ENCODE assay signal across 10 cellular contexts in genomic region chr19:18605546-18606280, GRCh38. TPM values are rescaled to one million over a fixed set of nuclear protein-coding genes. Genes with fewer than 3 reads are reported as not detected.
DNase-seq lines count a peak whose midpoint lies in the region; ATAC-seq and TF ChIP-seq lines count a peak whose summit lies in the region.
"Had no signal": no experiment of that assay in that cellular context is flagged by ENCODE, and none has a peak within 500 bp of the region (broad histone marks: within the 10 kb centered on the region; RNA-seq: fewer than 3 reads in every experiment).

No MANE protein-coding gene starts in this region.

- H3K4me2 ChIP-seq in osteoblast (ENCODE audit: insufficient read depth, low read length), result peak overlapping the region; percentile 32

- H3K27ac Mint-ChIP-seq in CD8-positive, alpha-beta memory T cell, result peak overlapping the region in 2 of 8 donors; percentile 71 to 80
- no peak overlapping the region for H3K27ac Mint-ChIP-seq in T-helper 2 cell treated with Interferon-gamma antibody and Interleukin-4, amounts not matched to agents 5 μg/mL and 100 μg/mL, for 36 hours
- H3K27ac Mint-ChIP-seq: dendritic cell treated with granulocyte-macrophage colony-stimulating factor and Interleukin-4, amounts not matched to agents 40 ng/mL and 50 ng/mL, for 4 days had no signal

- DNase-seq in CD8-positive, alpha-beta memory T cell, result no peak
- peak; percentile 66 for DNase-seq in HuH-7.5 (ENCODE audit: low spot score)
- no peak for DNase-seq in dorsolateral prefrontal cortex
- peak; percentile 90 for DNase-seq in osteoblast (ENCODE audit: insufficient read length, low spot score, missing footprints)
- no peak for DNase-seq in T-helper 2 cell treated with Interferon-gamma antibody and Interleukin-4, amounts not matched to agents 5 μg/mL and 100 μg/mL, for 36 hours (ENCODE audit: low spot score)
- no peak for DNase-seq in activated CD4-positive, CD25-positive, alpha-beta regulatory T cell treated with anti-CD3 and anti-CD28 coated beads, Interleukin-2, amount 50 U/mL, for 72 hours
- DNase-seq in T-helper 9 cell, result no peak

- peaks cover 7 to 30% (median 8%) of the 10 kb centered on the region in 3 donors for H3K4me1 Mint-ChIP-seq in CD8-positive, alpha-beta memory T cell
- H3K4me1 Mint-ChIP-seq in T-helper 2 cell treated with Interferon-gamma antibody and Interleukin-4, amounts not matched to agents 5 μg/mL and 100 μg/mL, for 36 hours (ENCODE audit: low read depth), result no peaks in the 10 kb centered on the region

- no peaks in the 10 kb centered on the region for H3K36me3 ChIP-seq in CD8-positive, alpha-beta memory T cell (ENCODE audit: insufficient read depth, low read length)
- H3K36me3 ChIP-seq in osteoblast (ENCODE audit: insufficient read depth, low read length), result no peaks in the 10 kb centered on the region

- H2AFZ ChIP-seq in osteoblast (ENCODE audit: low read length), result no peak overlapping the region

- ATAC-seq in HG03521 (IDR thresholded peaks at IDR 0.05; ENCODE audit: unreplicated experiment), result no peak

- H3K4me3 ChIP-seq in CD8-positive, alpha-beta memory T cell (ENCODE audit: low read length), result no peak overlapping the region
- H3K4me3 ChIP-seq in dorsolateral prefrontal cortex (peak overlapping the region in 46 of 59 donors; percentile 7 to 61 (median 38)), osteoblast (ENCODE audit: insufficient read depth, low read length) (peak overlapping the region; percentile 57)

- POLR2A ChIA-PET in CD8-positive, alpha-beta memory T cell (lab: Charles Lee), result interaction anchor here (0.6 kb wide), 1 partner anchor 57 kb away, joined by 5 read pairs; no protein-coding TSS in a partner anchor

- peak overlapping the region in 5 of 7 donors; percentile 32 to 75 (median 59) for H3K4me3 Mint-ChIP-seq in CD8-positive, alpha-beta memory T cell
- no peak overlapping the region for H3K4me3 Mint-ChIP-seq in T-helper 2 cell treated with Interferon-gamma antibody and Interleukin-4, amounts not matched to agents 5 μg/mL and 100 μg/mL, for 36 hours
- H3K4me3 Mint-ChIP-seq: dendritic cell treated with granulocyte-macrophage colony-stimulating factor and Interleukin-4, amounts not matched to agents 40 ng/mL and 50 ng/mL, for 4 days had no signal

- H3K27me3 Mint-ChIP-seq in CD8-positive, alpha-beta memory T cell, result peaks cover 39 to 57% of the 10 kb centered on the region in 2 donors
- peaks cover 67% of the 10 kb centered on the region for H3K27me3 Mint-ChIP-seq in T-helper 2 cell treated with Interferon-gamma antibody and Interleukin-4, amounts not matched to agents 5 μg/mL and 100 μg/mL, for 36 hours (ENCODE audit: low read depth)

- H4K20me1 ChIP-seq in osteoblast (ENCODE audit: insufficient read depth, low read length), result no peaks in the 10 kb centered on the region

- no peaks in the 10 kb centered on the region for H3K9me3 Mint-ChIP-seq in CD8-positive, alpha-beta memory T cell
- no peaks in the 10 kb centered on the region for H3K9me3 Mint-ChIP-seq in T-helper 2 cell treated with Interferon-gamma antibody and Interleukin-4, amounts not matched to agents 5 μg/mL and 100 μg/mL, for 36 hours
- H3K9me3 Mint-ChIP-seq: dendritic cell treated with granulocyte-macrophage colony-stimulating factor and Interleukin-4, amounts not matched to agents 40 ng/mL and 50 ng/mL, for 4 days had no signal

- intact Hi-C loops in dorsolateral prefrontal cortex (cut with DNase I), result no loop called here

- no peaks in the 10 kb centered on the region for H3K79me2 ChIP-seq in osteoblast (ENCODE audit: insufficient read depth, low read length)

- no peak overlapping the region for H3K27ac ChIP-seq in CD8-positive, alpha-beta memory T cell (ENCODE audit: low read depth, low read length)
- H3K27ac ChIP-seq in dorsolateral prefrontal cortex, result peak overlapping the region in 3 of 59 donors; percentile 19 to 56 (median 21)
- H3K27ac ChIP-seq in osteoblast (ENCODE audit: low read depth, low read length), result no peak overlapping the region

- peaks cover 58% of the 10 kb centered on the region for H3K27me3 ChIP-seq in CD8-positive, alpha-beta memory T cell (ENCODE audit: insufficient read depth, low read length, poor library complexity, severe bottlenecking)
- H3K27me3 ChIP-seq in dorsolateral prefrontal cortex (peaks cover 0 to 73% (median 55%) of the 10 kb centered on the region in 45 donors), osteoblast (ENCODE audit: insufficient read depth, low read length) (peaks cover 38% of the 10 kb centered on the region)

- H3K9me3 ChIP-seq in CD8-positive, alpha-beta memory T cell (ENCODE audit: low read length), result no peaks in the 10 kb centered on the region
- no peaks in the 10 kb centered on the region for H3K9me3 ChIP-seq in osteoblast (ENCODE audit: low read depth, low read length)

- peaks cover 4% of the 10 kb centered on the region for H3K4me1 ChIP-seq in CD8-positive, alpha-beta memory T cell (ENCODE audit: insufficient read depth, low read length)
- no peaks in the 10 kb centered on the region for H3K4me1 ChIP-seq in osteoblast (ENCODE audit: insufficient read depth, low read length)

- no peaks in the 10 kb centered on the region for H3K36me3 Mint-ChIP-seq in CD8-positive, alpha-beta memory T cell
- H3K36me3 Mint-ChIP-seq in T-helper 2 cell treated with Interferon-gamma antibody and Interleukin-4, amounts not matched to agents 5 μg/mL and 100 μg/mL, for 36 hours (ENCODE audit: low read depth), result no peaks in the 10 kb centered on the region

- TF ChIP-seq CTCF in dorsolateral prefrontal cortex (IDR thresholded peaks at IDR 0.05 in 54 of 56, conservative IDR thresholded peaks at IDR 0.05 in 2 of 56; ENCODE audit: low read depth in 1 of 56, partially characterized antibody in 56 of 56), result no peak
- no peak for TF ChIP-seq CTCF in osteoblast (IDR thresholded peaks at IDR 0.05; ENCODE audit: extremely low read depth, low read depth, low read length)

- CTCF ChIA-PET in CD8-positive, alpha-beta memory T cell (lab: Charles Lee), result no interaction called here

RNA-seq across cellular contexts. Expression of gene CRLF1, which starts 0.9 kb away (rescaled TPM):
- not detected for total RNA-seq in CD8-positive, alpha-beta memory T cell
- polyA plus RNA-seq in CD8-positive, alpha-beta memory T cell, result not detected
- total RNA-seq in dorsolateral prefrontal cortex, result 100 to 1,000 TPM in 2 of 120 experiments, 10 to 100 TPM in 117, 1 to 10 TPM in 1; 5.0 to 148 (median 44.3) TPM
- total RNA-seq in osteoblast, result 6.9 and 15.9 TPM in 2 replicates
- total RNA-seq: pulmonary artery endothelial cell had no signal

RNA-seq across cellular contexts. Expression of gene TMEM59L, which starts 7.0 kb away (rescaled TPM):
- total RNA-seq in CD8-positive, alpha-beta memory T cell, result not detected
- polyA plus RNA-seq in CD8-positive, alpha-beta memory T cell, result not detected
- total RNA-seq in dorsolateral prefrontal cortex (100 to 1,000 TPM; 128 to 572 (median 372) TPM), osteoblast (0.36 and 2.1 TPM in 2 replicates)

RNA-seq across cellular contexts. Expression of gene REX1BD, which starts 17.1 kb away (rescaled TPM):
- 100 to 1,000 TPM; 107 to 110 TPM for total RNA-seq in CD8-positive, alpha-beta memory T cell
- 169 TPM for polyA plus RNA-seq in CD8-positive, alpha-beta memory T cell
- total RNA-seq in dorsolateral prefrontal cortex (100 to 1,000 TPM in 33 of 120 experiments, 10 to 100 TPM in 87; 49.9 to 127 (median 88.9) TPM), osteoblast (27.7 and 29.7 TPM in 2 replicates)

RNA-seq across cellular contexts. Expression of gene KLHL26, which starts 31.1 kb away (rescaled TPM):
- 10 to 100 TPM; 12.4 to 12.8 TPM for total RNA-seq in CD8-positive, alpha-beta memory T cell
- polyA plus RNA-seq in CD8-positive, alpha-beta memory T cell, result 5.1 TPM
- 10 to 100 TPM; 19.6 to 52.2 (median 36.9) TPM for total RNA-seq in dorsolateral prefrontal cortex
- total RNA-seq in osteoblast, result 5.1 and 5.3 TPM in 2 replicates

RNA-seq across cellular contexts. Expression of gene UBA52, which starts 34.1 kb away (rescaled TPM):
- 1,000 to 10,000 TPM; 1,684 to 1,700 TPM for total RNA-seq in CD8-positive, alpha-beta memory T cell
- polyA plus RNA-seq in CD8-positive, alpha-beta memory T cell, result 1,487 TPM
- total RNA-seq in dorsolateral prefrontal cortex, result 100 to 1,000 TPM; 378 to 577 (median 453) TPM
- total RNA-seq in osteoblast, result 554 and 556 TPM in 2 replicates

Comparison
In these comparisons a context has a peak if more than half of its experiments do, and no peak if none do; other contexts are left out.
1. DNase-seq: peak in HuH-7.5 (single experiment) and osteoblast (single experiment); none in CD8-positive, alpha-beta memory T cell (0 of 5), dorsolateral prefrontal cortex (0 of 10), T-helper 2 cell treated with Interferon-gamma antibody and Interleukin-4, amounts not matched to agents 5 μg/mL and 100 μg/mL, for 36 hours (single experiment), activated CD4-positive, CD25-positive, alpha-beta regulatory T cell treated with anti-CD3 and anti-CD28 coated beads, Interleukin-2, amount 50 U/mL, for 72 hours (single experiment) and T-helper 9 cell (single experiment).
2. RNA of gene TMEM59L, which starts 7.0 kb away (total RNA-seq): 128 to 572 TPM in dorsolateral prefrontal cortex; 0.36 to 2.1 TPM in osteoblast and not detected in CD8-positive, alpha-beta memory T cell; every median in the first group is over 10 times any median in the second.